In genomic region chr1:205537386-205538018, GRCh38 we compare ENCODE assay signal across 23 cellular contexts. TPM values are rescaled to one million over a fixed set of nuclear protein-coding genes. Genes with fewer than 3 reads are reported as not detected.
A peak's percentile ranks its signal among the peaks of the same experiment; 100 is the strongest.
DNase-seq lines count a peak whose midpoint lies in the region; ATAC-seq and TF ChIP-seq lines count a peak whose summit lies in the region.
"Had no signal": no experiment of that assay in that cellular context is flagged by ENCODE, and none has a peak within 500 bp of the region (broad histone marks: within the 10 kb centered on the region; RNA-seq: fewer than 3 reads in every experiment).

No MANE protein-coding gene starts in this region.

- H3K27me3 ChIP-seq in PC-3 (ENCODE audit: low read length) = no peaks in the 10 kb centered on the region
- H3K27me3 ChIP-seq in sigmoid colon = no peaks in the 10 kb centered on the region
- H3K27me3 ChIP-seq in H9 (ENCODE audit: insufficient read depth, low read length) = no peaks in the 10 kb centered on the region; the same call in 1 of the 2 replicates
- H3K27me3 ChIP-seq: gastrocnemius medialis had no signal

- H3F3A ChIP-seq in PC-3 (ENCODE audit: low read length, unreplicated experiment) = no peaks in the 10 kb centered on the region

- peak overlapping the region; percentile 45; the same call in 1 of the 2 replicates for H3K4me2 ChIP-seq in PC-3 (ENCODE audit: low read length)
- no peak overlapping the region for H3K4me2 ChIP-seq in H9 (ENCODE audit: insufficient read depth, insufficient read length, low read length)

- no peak overlapping the region for H3K4me3 Mint-ChIP-seq in H9
- H3K4me3 Mint-ChIP-seq: activated naive CD4-positive, alpha-beta T cell treated with anti-CD3 and anti-CD28 coated beads, Interleukin-2, amount 10 ng/mL, durations not matched to agents 7 days and 5 days; T-helper 1 cell treated with Interleukin-12 subunit alpha and Interleukin-12 subunit beta and Interleukin-4 antibody, amounts not matched to agents 30 μg/mL and 1 μg/mL, for 36 hours had no signal

- TF ChIP-seq EP300 in sigmoid colon (IDR thresholded peaks at IDR 0.05) = no peak

- no peaks in the 10 kb centered on the region for H3K9me2 ChIP-seq in PC-3 (replicated peaks; ENCODE audit: low read length)

- H3K4me1 ChIP-seq in PC-3 (ENCODE audit: insufficient read depth, low read length) = peaks cover 27% of the 10 kb centered on the region
- H3K4me1 ChIP-seq in sigmoid colon = no peaks in the 10 kb centered on the region
- H3K4me1 ChIP-seq in H9 (ENCODE audit: insufficient read depth, low read length) = no peaks in the 10 kb centered on the region
- H3K4me1 ChIP-seq: gastrocnemius medialis, SJCRH30 had no signal

- DNase-seq in EL = peak; percentile 43
- peak; percentile 34 for DNase-seq in PC-3
- peak; percentile 66 for DNase-seq in fibroblast of pulmonary artery (ENCODE audit: low read depth)
- peak; percentile 27 for DNase-seq in sigmoid colon
- DNase-seq in Kasumi-1 (lab: John Stamatoyannopoulos, UW) = no peak
- DNase-seq in putamen (ENCODE audit: low spot score) = no peak
- no peak for DNase-seq in H9
- DNase-seq: activated CD4-positive, alpha-beta T cell treated with anti-CD3 and anti-CD28 coated beads, Interleukin-2, amount 50 U/mL, for 1 hour; activated T-cell treated with anti-CD3 and anti-CD28 coated beads for 4 hours; DMS79 treated with DMSO at 0.1 percent for 48 hours; gastrocnemius medialis; kidney glomerular epithelial cell; mesendoderm; MM.1S; NCI-H2171 treated with DMSO at 0.1 percent for 48 hours; NCI-H774; SJCRH30 had no signal

- H3K4me3 ChIP-seq in PC-3 (ENCODE audit: low read length) (no peak overlapping the region), fibroblast of pulmonary artery (replicated peaks; ENCODE audit: low read depth, low read length) (no peak overlapping the region), sigmoid colon (no peak overlapping the region)
- H3K4me3 ChIP-seq: gastrocnemius medialis, SJCRH30, thoracic aorta had no signal

- H3K23ac ChIP-seq in H9 (ENCODE audit: insufficient read length, low read depth, low read length) = no peak overlapping the region

- H3K36me3 ChIP-seq in PC-3 (ENCODE audit: low read depth, low read length) (no peaks in the 10 kb centered on the region), sigmoid colon (no peaks in the 10 kb centered on the region)
- H3K36me3 ChIP-seq: gastrocnemius medialis, SJCRH30, thoracic aorta had no signal

- H3T11ph ChIP-seq in H9 (ENCODE audit: low read length) = no peak overlapping the region

- BruUV-seq in PC-3 (replicated peaks; lab: Mats Ljungman, UMichigan) = no TSS peak

- no peaks in the 10 kb centered on the region for H4K20me1 ChIP-seq in PC-3 (ENCODE audit: low read length)
- H4K20me1 ChIP-seq in H9 (ENCODE audit: control insufficient read depth, insufficient read depth, insufficient read length) = no peaks in the 10 kb centered on the region

- H3K18ac ChIP-seq in H9 (ENCODE audit: insufficient read length, low read depth, low read length) = no peak overlapping the region

- H3K23me2 ChIP-seq in H9 (ENCODE audit: insufficient read length, low read depth, low read length, poor library complexity, severe bottlenecking) = no peaks in the 10 kb centered on the region

- no peak overlapping the region for H2BK15ac ChIP-seq in H9 (ENCODE audit: low read depth, low read length)

- no peak overlapping the region for H3K56ac ChIP-seq in H9 (ENCODE audit: insufficient read length, low read depth, low read length)

- ATAC-seq in PC-3 (peak; percentile 11), HG03439 (IDR thresholded peaks at IDR 0.05; ENCODE audit: unreplicated experiment) (no peak)
- ATAC-seq: HepG2 had no signal

- H3K36me3 Mint-ChIP-seq in H9 (ENCODE audit: insufficient read depth in 1 of 3, low read depth in 3 of 3) = peaks cover 0 to 12% (median 0%) of the 10 kb centered on the region in 3 experiments; a peak in 4 of 7 replicates
- H3K36me3 Mint-ChIP-seq: activated naive CD4-positive, alpha-beta T cell treated with anti-CD3 and anti-CD28 coated beads, Interleukin-2, amount 10 ng/mL, durations not matched to agents 7 days and 5 days had no signal

- no peak overlapping the region for H4K5ac ChIP-seq in H9 (ENCODE audit: insufficient read length, low read depth, low read length)

- POLR2A ChIA-PET in PC-3 (lab: Charles Lee; ENCODE audit: unreplicated experiment) = no interaction called here

- H2BK12ac ChIP-seq in H9 (ENCODE audit: insufficient read length, low read depth, low read length) = no peak overlapping the region

- H3K4me1 Mint-ChIP-seq in H9 = peaks cover 11 to 18% of the 10 kb centered on the region in 2 experiments

- peaks cover 7 to 12% of the 10 kb centered on the region in 2 experiments; a peak in 3 of 5 replicates for H3K9me3 Mint-ChIP-seq in H9
- H3K9me3 Mint-ChIP-seq: activated naive CD4-positive, alpha-beta T cell treated with anti-CD3 and anti-CD28 coated beads, Interleukin-2, amount 10 ng/mL, durations not matched to agents 7 days and 5 days; T-helper 1 cell treated with Interleukin-12 subunit alpha and Interleukin-12 subunit beta and Interleukin-4 antibody, amounts not matched to agents 30 μg/mL and 1 μg/mL, for 36 hours had no signal

- intact Hi-C loops in PC-3 (cut with micrococcal nuclease) (no loop called here), sigmoid colon (cut with DNase I) (no loop called here)

- H4K91ac ChIP-seq in H9 (ENCODE audit: insufficient read length, low read depth, low read length) = no peak overlapping the region

- peaks cover 87% of the 10 kb centered on the region for H3K27me3 Mint-ChIP-seq in H9 (ENCODE audit: low read depth)

- no peak overlapping the region for H4K8ac ChIP-seq in H9 (replicated peaks; ENCODE audit: insufficient read length, low read depth, low read length)

- 90% methylated on average over 10 of the region's 10 CpGs for WGBS in sigmoid colon, 2 donors
- no CpG with 5 or more reads among the region's 10 CpGs for WGBS in H9 (ENCODE audit: extremely low coverage, insufficient read length, low lambda C conversion rate)

- no peak overlapping the region for H2BK5ac ChIP-seq in H9 (ENCODE audit: insufficient read length, low read length)

- no peak overlapping the region for H3K14ac ChIP-seq in H9 (ENCODE audit: insufficient read depth, low read length)

- H3K27ac Mint-ChIP-seq in H9 = no peak overlapping the region
- H3K27ac Mint-ChIP-seq: activated naive CD4-positive, alpha-beta T cell treated with anti-CD3 and anti-CD28 coated beads, Interleukin-2, amount 10 ng/mL, durations not matched to agents 7 days and 5 days; T-helper 1 cell treated with Interleukin-12 subunit alpha and Interleukin-12 subunit beta and Interleukin-4 antibody, amounts not matched to agents 30 μg/mL and 1 μg/mL, for 36 hours had no signal

- H3K27ac ChIP-seq in PC-3 (ENCODE audit: low read length) (peak overlapping the region; percentile 50), sigmoid colon (no peak overlapping the region), H9 (ENCODE audit: insufficient read length, low read depth, low read length) (no peak overlapping the region)
- H3K27ac ChIP-seq: gastrocnemius medialis, SJCRH30 had no signal

- H3K9ac ChIP-seq in PC-3 (ENCODE audit: low read length) (no peak overlapping the region), H9 (ENCODE audit: extremely low read depth, insufficient read length, low read length) (no peak overlapping the region)

- no peaks in the 10 kb centered on the region for H3K79me2 ChIP-seq in PC-3 (ENCODE audit: low read length)
- no peaks in the 10 kb centered on the region for H3K79me2 ChIP-seq in H9 (ENCODE audit: insufficient read depth, low read length)

- H2BK20ac ChIP-seq in H9 (ENCODE audit: low read depth, low read length, poor library complexity, severe bottlenecking) = no peak overlapping the region

- H3K9me3 ChIP-seq in PC-3 (ENCODE audit: low read length) (no peaks in the 10 kb centered on the region), sigmoid colon (no peaks in the 10 kb centered on the region), H9 (ENCODE audit: control insufficient read depth, low read depth, low read length) (no peaks in the 10 kb centered on the region)
- H3K9me3 ChIP-seq: gastrocnemius medialis, SJCRH30, thoracic aorta had no signal

- CTCF ChIA-PET in PC-3 (lab: Charles Lee) = interaction anchor here (0.6 to 1.2 kb wide), 4 partner anchors 9 to 52 kb away, joined by 3 to 4 read pairs (median 3); a partner anchor contains a TSS

- H2AFZ ChIP-seq in PC-3 (ENCODE audit: low read length) = peak overlapping the region; percentile 54; the same call in 1 of the 2 replicates
- H2AFZ ChIP-seq in H9 (ENCODE audit: low read length) = no peak overlapping the region

- no peak overlapping the region for H2AK5ac ChIP-seq in H9 (ENCODE audit: insufficient read length, low read length)

- TF ChIP-seq CTCF in PC-3 (conservative IDR thresholded peaks at IDR 0.05; ENCODE audit: low read depth, low read length) (no peak), fibroblast of pulmonary artery (IDR thresholded peaks at IDR 0.05; ENCODE audit: low read length, missing control alignments) (no peak), sigmoid colon (IDR thresholded peaks at IDR 0.05) (no peak), H9 (conservative IDR thresholded peaks at IDR 0.05) (no peak)

- H3K79me1 ChIP-seq in H9 (ENCODE audit: insufficient read depth, low read depth, low read length, poor library complexity, severe bottlenecking) = no peaks in the 10 kb centered on the region

- no peak for TF ChIP-seq POLR2A in sigmoid colon (IDR thresholded peaks at IDR 0.05)

- no peak overlapping the region for H3K4ac ChIP-seq in H9 (ENCODE audit: low read depth, low read length)

- no peak overlapping the region for H2BK120ac ChIP-seq in H9 (ENCODE audit: low read depth, low read length, poor library complexity, severe bottlenecking)

RNA-seq across cellular contexts. Expression of gene CDK18, which starts 33.0 kb away (rescaled TPM):
- total RNA-seq in PC-3 (2014; rRNA removed) (13.2 and 16.4 TPM in 2 replicates), sigmoid colon (10 to 100 TPM in 2 of 4 donors, 1 to 10 TPM in 2; 6.7 to 14.3 (median 11.4) TPM), H9 (2021) (34.6 and 38.5 TPM in 2 replicates)
- 10 to 100 TPM; 10.8 to 26.8 (median 14.3) TPM for polyA plus RNA-seq in sigmoid colon
- polyA plus RNA-seq: neural cell had no signal

Comparison
In these comparisons a context has a peak if more than half of its experiments do, and no peak if none do; other contexts are left out.
1. DNase-seq: peak in EL (single experiment), PC-3 (single experiment), fibroblast of pulmonary artery (single experiment) and sigmoid colon (single experiment); none in Kasumi-1 (0 of 2), putamen (single experiment) and H9 (single experiment).